15 cellular contexts compared by ENCODE assay signal in genomic region chr2:9252002-9252357, GRCh38. TPM values are rescaled to one million over a fixed set of nuclear protein-coding genes. Genes with fewer than 3 reads are reported as not detected.
DNase-seq lines count a peak whose midpoint lies in the region; ATAC-seq, FAIRE-seq and TF ChIP-seq lines count a peak whose summit lies in the region.
"Had no signal": no experiment of that assay in that cellular context is flagged by ENCODE, and none has a peak within 500 bp of the region (broad histone marks: within the 10 kb centered on the region; RNA-seq: fewer than 3 reads in every experiment).

No MANE protein-coding gene starts in this region.

- peaks cover 11% of the 10 kb centered on the region for H3K36me3 Mint-ChIP-seq in brain
- H3K36me3 Mint-ChIP-seq: memory B cell had no signal

- intact Hi-C loops in pancreas (cut with DNase I) = no loop called here

- H3K9me3 ChIP-seq in keratinocyte (ENCODE audit: control insufficient read depth, low read depth, low read length) = no peaks in the 10 kb centered on the region
- H3K9me3 ChIP-seq in suprapubic skin = no peaks in the 10 kb centered on the region
- no peaks in the 10 kb centered on the region for H3K9me3 ChIP-seq in pancreas

- H2AFZ ChIP-seq in keratinocyte (ENCODE audit: control insufficient read depth, low read length) = peak overlapping the region; percentile 19

- H3K4me3 ChIP-seq in keratinocyte (ENCODE audit: control insufficient read depth in 2 of 3, extremely low read depth in 1 of 3, insufficient read depth in 2 of 3, low read depth in 1 of 3, low read length in 3 of 3) = peak overlapping the region in 2 of 3 experiments; percentile 2 to 9
- no peak overlapping the region for H3K4me3 ChIP-seq in suprapubic skin
- no peak overlapping the region for H3K4me3 ChIP-seq in pancreas

- dilution Hi-C loops in keratinocyte (cut with MboI; ENCODE audit: extremely low pct_ligation_motif_present, low sequenced_read_pairs) = no loop called here

- FAIRE-seq in keratinocyte (lab: Jason Lieb, UNC) = peak; percentile 39
- FAIRE-seq in pancreas (lab: Jason Lieb, UNC) = no peak
- FAIRE-seq: D721Med had no signal

- H3K27me3 Mint-ChIP-seq in brain = peaks cover 2% of the 10 kb centered on the region
- H3K27me3 Mint-ChIP-seq: activated CD4-positive, alpha-beta T cell treated with anti-CD3 and anti-CD28 coated beads for 36 hours; progenitor cell of endocrine pancreas had no signal

- TF ChIP-seq CTCF in brain (conservative IDR thresholded peaks at IDR 0.05) (no peak), keratinocyte (optimal IDR thresholded peaks at IDR 0.05 in 1 of 3, IDR thresholded peaks at IDR 0.05 in 1 of 3, conservative IDR thresholded peaks at IDR 0.05 in 1 of 3; ENCODE audit: extremely low read depth in 1 of 3, insufficient read depth in 2 of 3, low read length in 3 of 3) (no peak), suprapubic skin (IDR thresholded peaks at IDR 0.05) (no peak), pancreas (IDR thresholded peaks at IDR 0.05) (no peak)

- peak overlapping the region in 1 of 5 experiments; percentile 5 for H3K4me3 Mint-ChIP-seq in brain
- H3K4me3 Mint-ChIP-seq: activated CD4-positive, alpha-beta T cell treated with anti-CD3 and anti-CD28 coated beads for 36 hours; memory B cell had no signal

- H3K4me1 Mint-ChIP-seq in brain = peaks cover 76% of the 10 kb centered on the region
- H3K4me1 Mint-ChIP-seq: activated CD4-positive, alpha-beta T cell treated with anti-CD3 and anti-CD28 coated beads for 36 hours; memory B cell had no signal

- H3K9me1 ChIP-seq in keratinocyte (ENCODE audit: control insufficient read depth, extremely low read depth, insufficient read depth, low read length) = no peaks in the 10 kb centered on the region

- H3K27ac ChIP-seq in keratinocyte (ENCODE audit: control insufficient read depth, insufficient read depth, low read length) (peak overlapping the region; percentile 87), suprapubic skin (peak overlapping the region; percentile 59), pancreas (peak overlapping the region in 1 of 4 donors; percentile 9)

- no peak for TF ChIP-seq POLR2A in suprapubic skin (IDR thresholded peaks at IDR 0.05)

- peaks cover 0 to 20% of the 10 kb centered on the region in 2 experiments for H3K36me3 ChIP-seq in keratinocyte (ENCODE audit: control insufficient read depth in 2 of 2, extremely low read depth in 1 of 2, insufficient read depth in 2 of 2, low read length in 2 of 2)
- no peaks in the 10 kb centered on the region for H3K36me3 ChIP-seq in suprapubic skin
- H3K36me3 ChIP-seq in pancreas = no peaks in the 10 kb centered on the region

- H3K9ac ChIP-seq in keratinocyte (ENCODE audit: control insufficient read depth, extremely low read depth, insufficient read depth, low read length) = peak overlapping the region; percentile 74

- H3K27me3 ChIP-seq in keratinocyte (ENCODE audit: control insufficient read depth, extremely low read depth, insufficient read depth, low read length) = no peaks in the 10 kb centered on the region
- H3K27me3 ChIP-seq in suprapubic skin = no peaks in the 10 kb centered on the region
- no peaks in the 10 kb centered on the region for H3K27me3 ChIP-seq in pancreas

- WGBS in suprapubic skin = 42% methylated on average over 5 of the region's 5 CpGs
- 80 to 83% methylated on average over 5 of the region's 5 CpGs for WGBS in pancreas, 2 donors

- peak overlapping the region in 3 of 5 experiments; percentile 29 to 74 (median 43) for H3K27ac Mint-ChIP-seq in brain
- H3K27ac Mint-ChIP-seq: activated CD4-positive, alpha-beta T cell treated with anti-CD3 and anti-CD28 coated beads for 36 hours; activated T-helper 2 cell treated with anti-CD3 and anti-CD28 coated beads, Interferon-gamma antibody, Interleukin-2, Interleukin-4, amounts not matched to agents 10 μg/mL and 5 μg/mL and 100 μg/mL, durations not matched to agents 14 hours and 24 hours and 36 hours; memory B cell; progenitor cell of endocrine pancreas had no signal

- DNase-seq in LHCN-M2 (ENCODE audit: low read depth) = peak; percentile 94
- no peak for DNase-seq in keratinocyte (ENCODE audit: low read depth, low spot score)
- DNase-seq in suprapubic skin (ENCODE audit: low spot score in 2 of 2) = peak in 1 of 2 donors; percentile 43
- no peak for DNase-seq in pancreas
- no peak for DNase-seq in DMS153 treated with DMSO at 0.1 percent for 48 hours (lab: John Stamatoyannopoulos, UW; ENCODE audit: unreplicated experiment)
- no peak for DNase-seq in NCI-H2029 treated with DMSO at 0.1 percent for 48 hours (lab: John Stamatoyannopoulos, UW)
- no peak for DNase-seq in foreskin melanocyte
- DNase-seq: activated CD4-positive, alpha-beta T cell treated with anti-CD3 and anti-CD28 coated beads for 36 hours; central memory CD4-positive, alpha-beta T cell; NCI-H524 treated with DMSO at 0.1 percent for 48 hours had no signal

- H3K9me3 Mint-ChIP-seq in brain = no peaks in the 10 kb centered on the region
- H3K9me3 Mint-ChIP-seq: activated T-helper 2 cell treated with anti-CD3 and anti-CD28 coated beads, Interferon-gamma antibody, Interleukin-2, Interleukin-4, amounts not matched to agents 10 μg/mL and 5 μg/mL and 100 μg/mL, durations not matched to agents 14 hours and 24 hours and 36 hours; memory B cell had no signal

- no peak for TF ChIP-seq EP300 in suprapubic skin (IDR thresholded peaks at IDR 0.05)

- peaks cover 81% of the 10 kb centered on the region for H3K4me1 ChIP-seq in keratinocyte (ENCODE audit: control insufficient read depth, extremely low read depth, insufficient read depth, low read length)
- peaks cover 60% of the 10 kb centered on the region for H3K4me1 ChIP-seq in suprapubic skin
- H3K4me1 ChIP-seq in pancreas = peaks cover 13 to 21% (median 17%) of the 10 kb centered on the region in 3 donors

- no peaks in the 10 kb centered on the region for H4K20me1 ChIP-seq in keratinocyte (ENCODE audit: control insufficient read depth, extremely low read depth, insufficient read depth, low read length)

- ATAC-seq in pancreas = no peak
- ATAC-seq: activated CD4-positive, alpha-beta T cell treated with anti-CD3 and anti-CD28 coated beads for 36 hours had no signal

- H3K79me2 ChIP-seq in keratinocyte (ENCODE audit: control insufficient read depth, insufficient read depth, low read length) = peaks cover 79% of the 10 kb centered on the region

- peak overlapping the region; percentile 53 for H3K4me2 ChIP-seq in keratinocyte (ENCODE audit: control insufficient read depth, extremely low read depth, insufficient read depth, low read depth, low read length)

RNA-seq across cellular contexts. Expression of gene ASAP2, which starts 45.4 kb away (rescaled TPM):
- total RNA-seq in LHCN-M2 (2014; rRNA removed) = 66.1 and 81.7 TPM in 2 replicates
- polyA plus RNA-seq in LHCN-M2 (2012) = 39.5 TPM
- polyA plus RNA-seq in brain (ENCODE audit: insufficient read depth, low read depth, low replicate concordance) = 7.0 TPM
- polyA plus RNA-seq in keratinocyte = 30.7 to 59.6 TPM (median 54.2 TPM) in 3 replicates
- 44.6 TPM for polyA plus RNA-seq in keratinocyte (2011; ENCODE audit: low read depth)
- polyA plus RNA-seq in keratinocyte (2011; cell fraction: cytosol; rRNA removed) = 37.2 and 58.2 TPM in 2 replicates
- polyA plus RNA-seq in keratinocyte (2011; cell fraction: nucleus; rRNA removed) = 62.7 and 72.9 TPM in 2 replicates
- 21.4 and 42.3 TPM in 2 replicates for polyA plus RNA-seq in keratinocyte (2012; ENCODE audit: low replicate concordance)
- 32.0 to 96.8 TPM (median 59.0 TPM) in 3 replicates for polyA minus RNA-seq in keratinocyte
- polyA minus RNA-seq in keratinocyte (2011; cell fraction: cytosol; rRNA and poly(A)+ RNA removed) = 34.7 TPM
- 47.7 and 89.0 TPM in 2 replicates for polyA minus RNA-seq in keratinocyte (2011; cell fraction: nucleus; rRNA and poly(A)+ RNA removed)
- 10 to 100 TPM; 22.0 to 54.6 (median 30.0) TPM for total RNA-seq in suprapubic skin
- total RNA-seq in pancreas = 10 to 100 TPM in 3 of 6 donors, 1 to 10 TPM in 3; 6.5 to 17.7 (median 8.8) TPM
- polyA plus RNA-seq in pancreas = 1 to 10 TPM; 5.8 to 6.6 TPM

Comparison
In these comparisons a context has a peak if more than half of its experiments do, and no peak if none do; other contexts are left out.
1. H3K4me3 ChIP-seq: peak in keratinocyte (2 of 3); none in suprapubic skin (single experiment) and pancreas (0 of 4).